In genomic region chr11:65868076-65868667, GRCh38 we compare ENCODE assay signal across 11 cellular contexts. TPM values are rescaled to one million over a fixed set of nuclear protein-coding genes. Genes with fewer than 3 reads are reported as not detected.
A peak's percentile ranks its signal among the peaks of the same experiment; 100 is the strongest.
DNase-seq lines count a peak whose midpoint lies in the region; FAIRE-seq and TF ChIP-seq lines count a peak whose summit lies in the region.
"Had no signal": no experiment of that assay in that cellular context is flagged by ENCODE, and none has a peak within 500 bp of the region (broad histone marks: within the 10 kb centered on the region; RNA-seq: fewer than 3 reads in every experiment).

No MANE protein-coding gene starts in this region.

- H3K4me2 ChIP-seq in astrocyte (ENCODE audit: low read length) (no peak overlapping the region), mesenchymal stem cell (ENCODE audit: low read length, poor library complexity, severe bottlenecking) (no peak overlapping the region)

- H3K9me3 ChIP-seq in BE2C, result no peaks in the 10 kb centered on the region
- no peaks in the 10 kb centered on the region for H3K9me3 ChIP-seq in astrocyte (ENCODE audit: insufficient read depth, low read depth, low read length)
- no peaks in the 10 kb centered on the region for H3K9me3 ChIP-seq in mesenchymal stem cell (ENCODE audit: control insufficient read depth, low read length)
- H3K9me3 ChIP-seq: left lung had no signal

- H3K27ac ChIP-seq in astrocyte (ENCODE audit: low read depth, low read length) (no peak overlapping the region), mesenchymal stem cell (ENCODE audit: low read length, poor library complexity, severe bottlenecking) (no peak overlapping the region)
- H3K27ac ChIP-seq: left lung had no signal

- H3K4me3 ChIP-seq in BE2C (ENCODE audit: low read depth, low read length) (peak overlapping the region; percentile 69), astrocyte (ENCODE audit: insufficient read depth, low read depth, low read length) (no peak overlapping the region), mesenchymal stem cell (ENCODE audit: insufficient read depth in 1 of 2, low read depth in 1 of 2, low read length in 2 of 2) (no peak overlapping the region)
- H3K4me3 ChIP-seq: left lung had no signal

- H3K36me3 Mint-ChIP-seq in astrocyte (ENCODE audit: low read depth, unreplicated experiment) (peaks cover 12% of the 10 kb centered on the region), HFFc6 (ENCODE audit: low read depth) (peaks cover 38% of the 10 kb centered on the region)

- peak overlapping the region; percentile 63 for H4K91ac ChIP-seq in mesenchymal stem cell (ENCODE audit: low read length)

- no peak overlapping the region for H3K14ac ChIP-seq in mesenchymal stem cell (ENCODE audit: low read length in 2 of 2)

- no peak overlapping the region for H3K23ac ChIP-seq in mesenchymal stem cell (ENCODE audit: low read length in 2 of 2)

- H3K9me3 Mint-ChIP-seq in astrocyte (ENCODE audit: unreplicated experiment) (no peaks in the 10 kb centered on the region), HFFc6 (no peaks in the 10 kb centered on the region)
- H3K9me3 Mint-ChIP-seq: activated T-helper 1 cell treated with anti-CD3 and anti-CD28 coated beads, Interleukin-12 subunit alpha, Interleukin-12 subunit beta, Interleukin-2, Interleukin-4 antibody, amounts not matched to agents 30 ng/mL and 10 ng/mL and 1 ng/mL, durations not matched to agents 14 hours and 24 hours and 36 hours had no signal

- H3K4me3 Mint-ChIP-seq in astrocyte (ENCODE audit: unreplicated experiment) (peak overlapping the region; percentile 60), HFFc6 (no peak overlapping the region)
- H3K4me3 Mint-ChIP-seq: activated T-helper 1 cell treated with anti-CD3 and anti-CD28 coated beads, Interleukin-12 subunit alpha, Interleukin-12 subunit beta, Interleukin-2, Interleukin-4 antibody, amounts not matched to agents 30 ng/mL and 10 ng/mL and 1 ng/mL, durations not matched to agents 14 hours and 24 hours and 36 hours had no signal

- no peak overlapping the region for H3K9ac ChIP-seq in astrocyte (ENCODE audit: low read length)
- no peak overlapping the region for H3K9ac ChIP-seq in mesenchymal stem cell (ENCODE audit: low read length)

- no peak overlapping the region for H4K8ac ChIP-seq in mesenchymal stem cell (ENCODE audit: low read length)

- no peak overlapping the region for H2AK5ac ChIP-seq in mesenchymal stem cell (ENCODE audit: low read length, severe bottlenecking)

- no peak overlapping the region for H2BK15ac ChIP-seq in mesenchymal stem cell (ENCODE audit: low read depth, poor library complexity, severe bottlenecking)

- H3K4me1 ChIP-seq in BE2C (peaks cover 13% of the 10 kb centered on the region), astrocyte (ENCODE audit: insufficient read depth, low read length) (peaks cover 27% of the 10 kb centered on the region), mesenchymal stem cell (ENCODE audit: control insufficient read depth, insufficient read depth, low read depth, low read length) (peaks cover 46% of the 10 kb centered on the region)

- H3K4me1 Mint-ChIP-seq in astrocyte (ENCODE audit: low read depth, unreplicated experiment) (peaks cover 18% of the 10 kb centered on the region), HFFc6 (ENCODE audit: low read depth) (peaks cover 48% of the 10 kb centered on the region)

- H4K20me1 ChIP-seq in astrocyte (ENCODE audit: insufficient read depth, low read length), result peaks cover 82% of the 10 kb centered on the region

- H3K27me3 Mint-ChIP-seq in astrocyte (ENCODE audit: low read depth, unreplicated experiment) (no peaks in the 10 kb centered on the region), HFFc6 (ENCODE audit: insufficient read depth) (peaks cover 28% of the 10 kb centered on the region)

- in situ Hi-C loops in GM18951 (cut with MboI; ENCODE audit: low sequenced_read_pairs, unreplicated experiment), result no loop called here

- no peak overlapping the region for H2BK5ac ChIP-seq in mesenchymal stem cell (ENCODE audit: low read depth, low read length, poor library complexity, severe bottlenecking)

- H3K36me3 ChIP-seq in BE2C (peaks cover 26% of the 10 kb centered on the region), astrocyte (ENCODE audit: insufficient read depth, low read length) (peaks cover 28% of the 10 kb centered on the region), mesenchymal stem cell (ENCODE audit: control insufficient read depth in 1 of 2, insufficient read depth in 2 of 2, low read depth in 1 of 2, low read length in 2 of 2) (peaks cover 75 to 80% of the 10 kb centered on the region in 2 experiments)

- WGBS in mesenchymal stem cell, result 86% methylated on average over 17 of the region's 19 CpGs

- peak overlapping the region; percentile 26 for H3K27ac Mint-ChIP-seq in astrocyte (ENCODE audit: unreplicated experiment)
- no peak overlapping the region for H3K27ac Mint-ChIP-seq in HFFc6
- H3K27ac Mint-ChIP-seq: activated T-helper 1 cell treated with anti-CD3 and anti-CD28 coated beads, Interleukin-12 subunit alpha, Interleukin-12 subunit beta, Interleukin-2, Interleukin-4 antibody, amounts not matched to agents 30 ng/mL and 10 ng/mL and 1 ng/mL, durations not matched to agents 14 hours and 24 hours and 36 hours had no signal

- no peak overlapping the region for H3K18ac ChIP-seq in mesenchymal stem cell (ENCODE audit: low read depth in 1 of 2, low read length in 2 of 2)

- H2AFZ ChIP-seq in astrocyte (ENCODE audit: low read depth, low read length), result no peak overlapping the region
- no peak overlapping the region for H2AFZ ChIP-seq in mesenchymal stem cell (ENCODE audit: low read depth, low read length)

- H3K27me3 ChIP-seq in BE2C (no peaks in the 10 kb centered on the region), astrocyte (ENCODE audit: insufficient read depth, low read length) (no peaks in the 10 kb centered on the region), mesenchymal stem cell (ENCODE audit: control insufficient read depth in 1 of 2, insufficient read depth in 1 of 2, low read length in 2 of 2) (no peaks in the 10 kb centered on the region)
- H3K27me3 ChIP-seq: left lung had no signal

- DNase-seq in BE2C, result peak; percentile 86
- no peak for DNase-seq in astrocyte (ENCODE audit: low read depth)
- DNase-seq in mesenchymal stem cell, result peak; percentile 31
- no peak for DNase-seq in AG08396 (ENCODE audit: low spot score)
- no peak for DNase-seq in NCI-H1417 treated with DMSO at 0.1 percent for 48 hours (lab: John Stamatoyannopoulos, UW)
- no peak for DNase-seq in activated CD8-positive, alpha-beta memory T cell treated with anti-CD3 and anti-CD28 coated beads, Interleukin-2, amount 50 U/mL, for 4 hours
- no peak for DNase-seq in HFFc6
- DNase-seq: GDM1 had no signal

- peaks cover 59% of the 10 kb centered on the region for H3K79me2 ChIP-seq in astrocyte (ENCODE audit: insufficient read depth, low read length)

- H3K79me1 ChIP-seq in mesenchymal stem cell (replicated peaks; ENCODE audit: low read length, poor library complexity, severe bottlenecking), result peaks cover 19% of the 10 kb centered on the region

- TF ChIP-seq CTCF in BE2C (IDR thresholded peaks at IDR 0.05; ENCODE audit: low read depth, low read length), result no peak
- TF ChIP-seq CTCF in astrocyte (IDR thresholded peaks at IDR 0.05; ENCODE audit: insufficient read depth, low read depth, low read length), result no peak
- TF ChIP-seq CTCF in HFFc6 (IDR thresholded peaks at IDR 0.05), result no peak

- H2BK12ac ChIP-seq in mesenchymal stem cell (ENCODE audit: low read length in 2 of 2), result no peak overlapping the region

- H2BK120ac ChIP-seq in mesenchymal stem cell (ENCODE audit: low read depth, low read length), result no peak overlapping the region

- H3K4ac ChIP-seq in mesenchymal stem cell (ENCODE audit: low read depth in 1 of 2, low read length in 2 of 2), result no peak overlapping the region

- TF ChIP-seq POLR2A in GM18951 (IDR thresholded peaks at IDR 0.05; ENCODE audit: extremely low read depth, insufficient read depth, insufficient read length), result peak; percentile 36

- FAIRE-seq in astrocyte (lab: Jason Lieb, UNC), result no peak

RNA-seq across cellular contexts. Expression of gene EFEMP2, which starts 4.4 kb away (rescaled TPM):
- 95.6 TPM for polyA plus RNA-seq in BE2C (2012; ENCODE audit: insufficient read depth, insufficient read length, low read depth)
- total RNA-seq in astrocyte, result 97.3 and 119 TPM in 2 replicates
- 306 TPM for polyA plus RNA-seq in mesenchymal stem cell (2013, experiment 1 of 2)
- polyA plus RNA-seq in mesenchymal stem cell (2013, experiment 2 of 2), result 314 TPM
- 100 to 1,000 TPM; 318 to 359 (median 329) TPM for total RNA-seq in HFFc6 (2021; fragmentation: NEBNext Ultra II Directional; extraction: Animal tissue kit (Norgen Biotek cat#: 25700))

RNA-seq across cellular contexts. Expression of gene MUS81, which starts 7.9 kb away (rescaled TPM):
- polyA plus RNA-seq in BE2C (2012; ENCODE audit: insufficient read depth, insufficient read length, low read depth), result 116 TPM
- 59.9 and 64.3 TPM in 2 replicates for total RNA-seq in astrocyte
- polyA plus RNA-seq in mesenchymal stem cell (2013, experiment 1 of 2), result 36.8 TPM
- 36.2 TPM for polyA plus RNA-seq in mesenchymal stem cell (2013, experiment 2 of 2)
- total RNA-seq in HFFc6 (2021; fragmentation: NEBNext Ultra II Directional; extraction: Animal tissue kit (Norgen Biotek cat#: 25700)), result 10 to 100 TPM; 38.4 to 47.9 (median 43.1) TPM

RNA-seq across cellular contexts. Expression of gene CFL1, which starts 10.2 kb away (rescaled TPM):
- 2,504 TPM for polyA plus RNA-seq in BE2C (2012; ENCODE audit: insufficient read depth, insufficient read length, low read depth)
- total RNA-seq in astrocyte, result 1,793 and 1,931 TPM in 2 replicates
- 1,234 TPM for polyA plus RNA-seq in mesenchymal stem cell (2013, experiment 1 of 2)
- polyA plus RNA-seq in mesenchymal stem cell (2013, experiment 2 of 2), result 1,236 TPM
- total RNA-seq in HFFc6 (2021; fragmentation: NEBNext Ultra II Directional; extraction: Animal tissue kit (Norgen Biotek cat#: 25700)), result 1,000 to 10,000 TPM; 2,002 to 2,288 (median 2,238) TPM

RNA-seq across cellular contexts. Expression of gene CTSW, which starts 11.5 kb away (rescaled TPM):
- polyA plus RNA-seq in BE2C (2012; ENCODE audit: insufficient read depth, insufficient read length, low read depth), result not detected
- not detected in 2 replicates for total RNA-seq in astrocyte
- polyA plus RNA-seq in mesenchymal stem cell (2013, experiment 1 of 2), result 0.11 TPM
- polyA plus RNA-seq in mesenchymal stem cell (2013, experiment 2 of 2), result not detected
- under 1 TPM in 4 of 6 experiments, not detected in 2; 0.11 to 0.22 (median 0.14) TPM for total RNA-seq in HFFc6 (2021; fragmentation: NEBNext Ultra II Directional; extraction: Animal tissue kit (Norgen Biotek cat#: 25700))

RNA-seq across cellular contexts. Expression of gene FIBP, which starts 20.1 kb away (rescaled TPM):
- polyA plus RNA-seq in BE2C (2012; ENCODE audit: insufficient read depth, insufficient read length, low read depth), result 385 TPM
- total RNA-seq in astrocyte, result 67.4 and 68.7 TPM in 2 replicates
- 105 TPM for polyA plus RNA-seq in mesenchymal stem cell (2013, experiment 1 of 2)
- polyA plus RNA-seq in mesenchymal stem cell (2013, experiment 2 of 2), result 106 TPM
- 100 to 1,000 TPM; 117 to 145 (median 135) TPM for total RNA-seq in HFFc6 (2021; fragmentation: NEBNext Ultra II Directional; extraction: Animal tissue kit (Norgen Biotek cat#: 25700))

Comparison
In these comparisons a context has a peak if more than half of its experiments do, and no peak if none do; other contexts are left out.
1. DNase-seq: peak in BE2C (single experiment) and mesenchymal stem cell (single experiment); none in astrocyte (single experiment), AG08396 (single experiment), NCI-H1417 treated with DMSO at 0.1 percent for 48 hours (single experiment), activated CD8-positive, alpha-beta memory T cell treated with anti-CD3 and anti-CD28 coated beads, Interleukin-2, amount 50 U/mL, for 4 hours (single experiment) and HFFc6 (single experiment).